In genomic region chr2:121049141-121049540, GRCh38 we compare ENCODE assay signal across 15 cellular contexts.
A peak's percentile ranks its signal among the peaks of the same experiment; 100 is the strongest.
DNase-seq lines count a peak whose midpoint lies in the region; TF ChIP-seq lines count a peak whose summit lies in the region.
"Had no signal": no experiment of that assay in that cellular context is flagged by ENCODE, and none has a peak within 500 bp of the region (broad histone marks: within the 10 kb centered on the region; RNA-seq: fewer than 3 reads in every experiment).

No MANE protein-coding gene starts in this region.

- no peaks in the 10 kb centered on the region for H3K4me1 ChIP-seq in BE2C
- H3K4me1 ChIP-seq: A549, SJSA1 had no signal

- no peaks in the 10 kb centered on the region for H3K9me3 Mint-ChIP-seq in activated naive CD8-positive, alpha-beta T cell treated with anti-CD3 and anti-CD28 coated beads for 36 hours

- H3K4me3 Mint-ChIP-seq in activated naive CD8-positive, alpha-beta T cell treated with anti-CD3 and anti-CD28 coated beads for 36 hours = no peak overlapping the region

- no peak for TF ChIP-seq CTCF in BE2C (IDR thresholded peaks at IDR 0.05; ENCODE audit: low read depth, low read length)

- H3K27me3 Mint-ChIP-seq in activated naive CD8-positive, alpha-beta T cell treated with anti-CD3 and anti-CD28 coated beads for 36 hours = peaks cover 4% of the 10 kb centered on the region

- no peaks in the 10 kb centered on the region for H3K36me3 ChIP-seq in BE2C
- H3K36me3 ChIP-seq: SJSA1 had no signal

- no peaks in the 10 kb centered on the region for H3K4me1 Mint-ChIP-seq in activated naive CD8-positive, alpha-beta T cell treated with anti-CD3 and anti-CD28 coated beads for 36 hours

- H3K4me3 ChIP-seq in BE2C (ENCODE audit: low read depth, low read length) = no peak overlapping the region
- H3K4me3 ChIP-seq: A549, SJSA1 had no signal

- DNase-seq in A172 (ENCODE audit: low spot score) (peak; percentile 23), HT-29 (ENCODE audit: low spot score) (peak; percentile 4), NCI-H69 (lab: John Stamatoyannopoulos, UW) (peak; percentile 45), mesenteric fat pad (ENCODE audit: low spot score) (peak; percentile 65), germinal center (ENCODE audit: low spot score) (no peak), AML-193 (lab: John Stamatoyannopoulos, UW) (no peak), BE2C (no peak)
- no peak for DNase-seq in activated naive CD8-positive, alpha-beta T cell treated with anti-CD3 and anti-CD28 coated beads for 36 hours
- DNase-seq: MM.1S, NCI-H187 treated with DMSO at 0.1 percent for 48 hours, NCI-H226, NCI-H774, SW 1271 had no signal

- H3K9me3 ChIP-seq in BE2C = no peaks in the 10 kb centered on the region
- H3K9me3 ChIP-seq: SJSA1 had no signal

- no peaks in the 10 kb centered on the region for H3K36me3 Mint-ChIP-seq in activated naive CD8-positive, alpha-beta T cell treated with anti-CD3 and anti-CD28 coated beads for 36 hours

- no peaks in the 10 kb centered on the region for H3K27me3 ChIP-seq in BE2C
- H3K27me3 ChIP-seq: SJSA1 had no signal

- no peak overlapping the region for H3K27ac Mint-ChIP-seq in activated naive CD8-positive, alpha-beta T cell treated with anti-CD3 and anti-CD28 coated beads for 36 hours

Comparison
In these comparisons a context has a peak if more than half of its experiments do, and no peak if none do; other contexts are left out.
1. DNase-seq: peak in A172 (single experiment), HT-29 (single experiment), NCI-H69 (single experiment) and mesenteric fat pad (single experiment); none in germinal center (single experiment), AML-193 (0 of 2), BE2C (single experiment) and activated naive CD8-positive, alpha-beta T cell treated with anti-CD3 and anti-CD28 coated beads for 36 hours (single experiment).